In the genomic region with DNA sequence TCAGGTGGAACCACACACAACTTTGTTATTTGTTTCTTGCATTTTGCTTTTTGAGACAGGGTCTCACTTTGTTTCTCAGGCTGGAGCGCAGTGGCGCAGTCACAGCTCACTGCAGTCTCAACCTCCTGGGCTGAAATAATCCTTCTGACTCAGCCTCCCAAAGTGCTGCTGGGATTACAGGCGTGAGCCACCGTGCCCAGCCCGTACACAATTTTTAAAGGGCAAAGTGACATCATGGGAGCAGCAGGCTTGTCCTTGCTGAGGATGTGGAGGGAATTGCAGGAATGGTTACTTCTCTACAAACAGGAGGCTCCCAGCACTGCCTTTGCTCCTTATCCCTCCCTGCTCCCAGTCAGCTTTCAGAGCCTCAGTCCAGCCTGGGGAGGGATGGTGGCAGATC, we compare ENCODE assay signal across 1 cellular context.
TF ChIP-seq lines count a peak whose summit lies in the region.

No MANE protein-coding gene starts in this region.

TF ChIP-seq in GM23338, 12 proteins besides CTCF, POLR2A, EP300 and RAD21:
- TF ChIP-seq ZNF114 (CRISPR knock-in tag; IDR thresholded peaks at IDR 0.05) (no peak), ZNF331 (CRISPR knock-in tag; IDR thresholded peaks at IDR 0.05; ENCODE audit: low read depth) (no peak), EZH2 (IDR thresholded peaks at IDR 0.05; ENCODE audit: low read depth, unreplicated experiment) (no peak), JUNB (IDR thresholded peaks at IDR 0.05; ENCODE audit: unreplicated experiment) (no peak), CREB1 (CRISPR knock-in tag; IDR thresholded peaks at IDR 0.05; ENCODE audit: low read depth) (no peak), POLR2AphosphoS5 (IDR thresholded peaks at IDR 0.05; ENCODE audit: low read depth) (no peak), EZH2phosphoT487 (IDR thresholded peaks at IDR 0.05; ENCODE audit: unreplicated experiment) (no peak), STAT1 (IDR thresholded peaks at IDR 0.05; ENCODE audit: unreplicated experiment) (no peak), NANOG (IDR thresholded peaks at IDR 0.05; ENCODE audit: borderline replicate concordance) (no peak)
- TF ChIP-seq, protein P1, sequence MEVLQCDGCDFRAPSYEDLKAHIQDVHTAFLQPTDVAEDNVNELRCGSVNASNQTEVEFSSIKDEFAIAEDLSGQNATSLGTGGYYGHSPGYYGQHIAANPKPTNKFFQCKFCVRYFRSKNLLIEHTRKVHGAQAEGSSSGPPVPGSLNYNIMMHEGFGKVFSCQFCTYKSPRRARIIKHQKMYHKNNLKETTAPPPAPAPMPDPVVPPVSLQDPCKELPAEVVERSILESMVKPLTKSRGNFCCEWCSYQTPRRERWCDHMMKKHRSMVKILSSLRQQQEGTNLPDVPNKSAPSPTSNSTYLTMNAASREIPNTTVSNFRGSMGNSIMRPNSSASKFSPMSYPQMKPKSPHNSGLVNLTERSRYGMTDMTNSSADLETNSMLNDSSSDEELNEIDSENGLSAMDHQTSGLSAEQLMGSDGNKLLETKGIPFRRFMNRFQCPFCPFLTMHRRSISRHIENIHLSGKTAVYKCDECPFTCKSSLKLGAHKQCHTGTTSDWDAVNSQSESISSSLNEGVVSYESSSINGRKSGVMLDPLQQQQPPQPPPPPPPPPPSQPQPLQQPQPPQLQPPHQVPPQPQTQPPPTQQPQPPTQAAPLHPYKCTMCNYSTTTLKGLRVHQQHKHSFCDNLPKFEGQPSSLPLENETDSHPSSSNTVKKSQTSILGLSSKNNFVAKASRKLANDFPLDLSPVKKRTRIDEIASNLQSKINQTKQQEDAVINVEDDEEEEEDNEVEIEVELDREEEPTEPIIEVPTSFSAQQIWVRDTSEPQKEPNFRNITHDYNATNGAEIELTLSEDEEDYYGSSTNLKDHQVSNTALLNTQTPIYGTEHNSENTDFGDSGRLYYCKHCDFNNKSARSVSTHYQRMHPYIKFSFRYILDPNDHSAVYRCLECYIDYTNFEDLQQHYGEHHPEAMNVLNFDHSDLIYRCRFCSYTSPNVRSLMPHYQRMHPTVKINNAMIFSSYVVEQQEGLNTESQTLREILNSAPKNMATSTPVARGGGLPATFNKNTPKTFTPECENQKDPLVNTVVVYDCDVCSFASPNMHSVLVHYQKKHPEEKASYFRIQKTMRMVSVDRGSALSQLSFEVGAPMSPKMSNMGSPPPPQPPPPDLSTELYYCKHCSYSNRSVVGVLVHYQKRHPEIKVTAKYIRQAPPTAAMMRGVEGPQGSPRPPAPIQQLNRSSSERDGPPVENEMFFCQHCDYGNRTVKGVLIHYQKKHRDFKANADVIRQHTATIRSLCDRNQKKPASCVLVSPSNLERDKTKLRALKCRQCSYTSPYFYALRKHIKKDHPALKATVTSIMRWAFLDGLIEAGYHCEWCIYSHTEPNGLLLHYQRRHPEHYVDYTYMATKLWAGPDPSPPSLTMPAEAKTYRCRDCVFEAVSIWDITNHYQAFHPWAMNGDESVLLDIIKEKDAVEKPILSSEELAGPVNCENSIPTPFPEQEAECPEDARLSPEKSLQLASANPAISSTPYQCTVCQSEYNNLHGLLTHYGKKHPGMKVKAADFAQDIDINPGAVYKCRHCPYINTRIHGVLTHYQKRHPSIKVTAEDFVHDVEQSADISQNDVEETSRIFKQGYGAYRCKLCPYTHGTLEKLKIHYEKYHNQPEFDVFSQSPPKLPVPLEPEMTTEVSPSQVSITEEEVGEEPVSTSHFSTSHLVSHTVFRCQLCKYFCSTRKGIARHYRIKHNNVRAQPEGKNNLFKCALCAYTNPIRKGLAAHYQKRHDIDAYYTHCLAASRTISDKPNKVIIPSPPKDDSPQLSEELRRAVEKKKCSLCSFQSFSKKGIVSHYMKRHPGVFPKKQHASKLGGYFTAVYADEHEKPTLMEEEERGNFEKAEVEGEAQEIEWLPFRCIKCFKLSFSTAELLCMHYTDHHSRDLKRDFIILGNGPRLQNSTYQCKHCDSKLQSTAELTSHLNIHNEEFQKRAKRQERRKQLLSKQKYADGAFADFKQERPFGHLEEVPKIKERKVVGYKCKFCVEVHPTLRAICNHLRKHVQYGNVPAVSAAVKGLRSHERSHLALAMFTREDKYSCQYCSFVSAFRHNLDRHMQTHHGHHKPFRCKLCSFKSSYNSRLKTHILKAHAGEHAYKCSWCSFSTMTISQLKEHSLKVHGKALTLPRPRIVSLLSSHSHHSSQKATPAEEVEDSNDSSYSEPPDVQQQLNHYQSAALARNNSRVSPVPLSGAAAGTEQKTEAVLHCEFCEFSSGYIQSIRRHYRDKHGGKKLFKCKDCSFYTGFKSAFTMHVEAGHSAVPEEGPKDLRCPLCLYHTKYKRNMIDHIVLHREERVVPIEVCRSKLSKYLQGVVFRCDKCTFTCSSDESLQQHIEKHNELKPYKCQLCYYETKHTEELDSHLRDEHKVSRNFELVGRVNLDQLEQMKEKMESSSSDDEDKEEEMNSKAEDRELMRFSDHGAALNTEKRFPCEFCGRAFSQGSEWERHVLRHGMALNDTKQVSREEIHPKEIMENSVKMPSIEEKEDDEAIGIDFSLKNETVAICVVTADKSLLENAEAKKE (CRISPR knock-in tag; IDR thresholded peaks at IDR 0.05) = no peak
- TF ChIP-seq, protein P2, sequence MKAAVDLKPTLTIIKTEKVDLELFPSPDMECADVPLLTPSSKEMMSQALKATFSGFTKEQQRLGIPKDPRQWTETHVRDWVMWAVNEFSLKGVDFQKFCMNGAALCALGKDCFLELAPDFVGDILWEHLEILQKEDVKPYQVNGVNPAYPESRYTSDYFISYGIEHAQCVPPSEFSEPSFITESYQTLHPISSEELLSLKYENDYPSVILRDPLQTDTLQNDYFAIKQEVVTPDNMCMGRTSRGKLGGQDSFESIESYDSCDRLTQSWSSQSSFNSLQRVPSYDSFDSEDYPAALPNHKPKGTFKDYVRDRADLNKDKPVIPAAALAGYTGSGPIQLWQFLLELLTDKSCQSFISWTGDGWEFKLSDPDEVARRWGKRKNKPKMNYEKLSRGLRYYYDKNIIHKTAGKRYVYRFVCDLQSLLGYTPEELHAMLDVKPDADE (IDR thresholded peaks at IDR 0.05) = no peak
- TF ChIP-seq, protein P3, sequence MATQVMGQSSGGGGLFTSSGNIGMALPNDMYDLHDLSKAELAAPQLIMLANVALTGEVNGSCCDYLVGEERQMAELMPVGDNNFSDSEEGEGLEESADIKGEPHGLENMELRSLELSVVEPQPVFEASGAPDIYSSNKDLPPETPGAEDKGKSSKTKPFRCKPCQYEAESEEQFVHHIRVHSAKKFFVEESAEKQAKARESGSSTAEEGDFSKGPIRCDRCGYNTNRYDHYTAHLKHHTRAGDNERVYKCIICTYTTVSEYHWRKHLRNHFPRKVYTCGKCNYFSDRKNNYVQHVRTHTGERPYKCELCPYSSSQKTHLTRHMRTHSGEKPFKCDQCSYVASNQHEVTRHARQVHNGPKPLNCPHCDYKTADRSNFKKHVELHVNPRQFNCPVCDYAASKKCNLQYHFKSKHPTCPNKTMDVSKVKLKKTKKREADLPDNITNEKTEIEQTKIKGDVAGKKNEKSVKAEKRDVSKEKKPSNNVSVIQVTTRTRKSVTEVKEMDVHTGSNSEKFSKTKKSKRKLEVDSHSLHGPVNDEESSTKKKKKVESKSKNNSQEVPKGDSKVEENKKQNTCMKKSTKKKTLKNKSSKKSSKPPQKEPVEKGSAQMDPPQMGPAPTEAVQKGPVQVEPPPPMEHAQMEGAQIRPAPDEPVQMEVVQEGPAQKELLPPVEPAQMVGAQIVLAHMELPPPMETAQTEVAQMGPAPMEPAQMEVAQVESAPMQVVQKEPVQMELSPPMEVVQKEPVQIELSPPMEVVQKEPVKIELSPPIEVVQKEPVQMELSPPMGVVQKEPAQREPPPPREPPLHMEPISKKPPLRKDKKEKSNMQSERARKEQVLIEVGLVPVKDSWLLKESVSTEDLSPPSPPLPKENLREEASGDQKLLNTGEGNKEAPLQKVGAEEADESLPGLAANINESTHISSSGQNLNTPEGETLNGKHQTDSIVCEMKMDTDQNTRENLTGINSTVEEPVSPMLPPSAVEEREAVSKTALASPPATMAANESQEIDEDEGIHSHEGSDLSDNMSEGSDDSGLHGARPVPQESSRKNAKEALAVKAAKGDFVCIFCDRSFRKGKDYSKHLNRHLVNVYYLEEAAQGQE (IDR thresholded peaks at IDR 0.05; ENCODE audit: unreplicated experiment) = no peak
